Comparison of ENCODE assay signal across 8 cellular contexts in genomic region chr12:98645572-98646067, GRCh38. TPM values are rescaled to one million over a fixed set of nuclear protein-coding genes. Genes with fewer than 3 reads are reported as not detected.
A peak's percentile ranks its signal among the peaks of the same experiment; 100 is the strongest.
DNase-seq lines count a peak whose midpoint lies in the region; ATAC-seq, FAIRE-seq and TF ChIP-seq lines count a peak whose summit lies in the region.

No MANE protein-coding gene starts in this region.

- intact Hi-C loops in IMR-90 (cut with micrococcal nuclease) = loop anchor here (1.0 to 10.0 kb wide), 3 partner anchors 52 to 229 kb away; partner anchors contain the start of genes SLC25A3 and TMPO
- intact Hi-C loops in activated CD4-positive, alpha-beta memory T cell treated with anti-CD3 and anti-CD28 coated beads for 36 hours (cut with micrococcal nuclease) = loop anchor here (1.0 to 10.0 kb wide), 5 partner anchors 11 to 1619 kb away; partner anchors contain the start of genes DEPDC4 and SCYL2

- peak overlapping the region; percentile 70 to 91 (median 85) for H3K4me2 ChIP-seq in BLaER1 treated with 17β-estradiol and CSF1 and Interleukin-3, amounts not matched to agents 10 nM and 100 nM
- H3K4me2 ChIP-seq in IMR-90 (ENCODE audit: low read depth, low read length) = peak overlapping the region; percentile 88

- DNase-seq in GM19239 (ENCODE audit: insufficient read length, low spot score) (no peak), IMR-90 (no peak), fibroblast of pulmonary artery (ENCODE audit: low read depth) (peak; percentile 11), GM19240 (ENCODE audit: insufficient read length, low spot score) (no peak)
- no peak for DNase-seq in activated CD4-positive, alpha-beta memory T cell treated with anti-CD3 and anti-CD28 coated beads for 36 hours

- H3K14ac ChIP-seq in IMR-90 (replicated peaks; ENCODE audit: low read depth, low read length) = peak overlapping the region; percentile 67

- H3K4me3 Mint-ChIP-seq in activated CD4-positive, alpha-beta memory T cell treated with anti-CD3 and anti-CD28 coated beads for 36 hours = peak overlapping the region; percentile 96
- peak overlapping the region; percentile 92 to 99 (median 98) for H3K4me3 Mint-ChIP-seq in nephron

- peak overlapping the region; percentile 98 for H2AK9ac ChIP-seq in IMR-90 (replicated peaks; ENCODE audit: low read depth, low read length, poor library complexity)

- peaks cover 0 to 45% (median 12%) of the 10 kb centered on the region in 11 experiments; a peak in 12 of 22 replicates for H4K20me1 ChIP-seq in BLaER1 treated with 17β-estradiol and CSF1 and Interleukin-3, amounts not matched to agents 10 nM and 100 nM
- H4K20me1 ChIP-seq in IMR-90 (ENCODE audit: insufficient read depth, low read length) = 0 out of 2 replicates have a peak, but pooled peaks cover 3% of the 10 kb centered on the region

- no peaks in the 10 kb centered on the region for H3K9me3 Mint-ChIP-seq in activated CD4-positive, alpha-beta memory T cell treated with anti-CD3 and anti-CD28 coated beads for 36 hours
- H3K9me3 Mint-ChIP-seq in nephron = no peaks in the 10 kb centered on the region

- H2BK120ac ChIP-seq in IMR-90 (ENCODE audit: low read depth, low read length) = no peak overlapping the region

- in situ Hi-C loops in IMR-90 (cut with MboI; ENCODE audit: low sequenced_read_pairs) = no loop called here

- H3K9ac ChIP-seq in BLaER1 treated with 17β-estradiol and CSF1 and Interleukin-3, amounts not matched to agents 10 nM and 100 nM = peak overlapping the region; percentile 91 to 98 (median 93)
- peak overlapping the region; percentile 73 for H3K9ac ChIP-seq in IMR-90 (ENCODE audit: low read depth, low read length)

- peaks cover 0 to 4% (median 0%) of the 10 kb centered on the region in 11 experiments; a peak in 1 of 22 replicates for H3K9me3 ChIP-seq in BLaER1 treated with 17β-estradiol and CSF1 and Interleukin-3, amounts not matched to agents 10 nM and 100 nM (replicated peaks in 1 of 11)
- no peaks in the 10 kb centered on the region for H3K9me3 ChIP-seq in IMR-90 (ENCODE audit: control insufficient read depth, insufficient read depth, low read length)

- peaks cover 16% of the 10 kb centered on the region for H3K36me3 Mint-ChIP-seq in activated CD4-positive, alpha-beta memory T cell treated with anti-CD3 and anti-CD28 coated beads for 36 hours
- H3K36me3 Mint-ChIP-seq in nephron (ENCODE audit: low read depth) = peaks cover 21% of the 10 kb centered on the region

- H3K4me1 Mint-ChIP-seq in activated CD4-positive, alpha-beta memory T cell treated with anti-CD3 and anti-CD28 coated beads for 36 hours (ENCODE audit: low read depth) = peaks cover 27% of the 10 kb centered on the region
- H3K4me1 Mint-ChIP-seq in nephron = peaks cover 22% of the 10 kb centered on the region

- no peak overlapping the region for H4K5ac ChIP-seq in IMR-90 (ENCODE audit: low read depth, low read length)

- H3K27ac ChIP-seq in BLaER1 treated with 17β-estradiol and CSF1 and Interleukin-3, amounts not matched to agents 10 nM and 100 nM = peak overlapping the region; percentile 72 to 97 (median 92)
- H3K27ac ChIP-seq in IMR-90 (ENCODE audit: insufficient read depth, low read length) = peak overlapping the region; percentile 68

- H3K56ac ChIP-seq in IMR-90 (ENCODE audit: extremely low read depth, insufficient read depth, low read length) = peak overlapping the region; percentile 58; the same call in 1 of the 2 replicates

- H3K27me3 Mint-ChIP-seq in activated CD4-positive, alpha-beta memory T cell treated with anti-CD3 and anti-CD28 coated beads for 36 hours = no peaks in the 10 kb centered on the region
- no peaks in the 10 kb centered on the region for H3K27me3 Mint-ChIP-seq in nephron (ENCODE audit: low read depth)

- no peak for TF ChIP-seq RAD21 in IMR-90 (IDR thresholded peaks at IDR 0.05; ENCODE audit: low read length)

- CTCF ChIA-PET in IMR-90 (lab: Yijun Ruan, JAX) = interaction anchor here (0.7 to 1.2 kb wide), 3 partner anchors 12 to 363 kb away, joined by 3 to 4 read pairs (median 3); no protein-coding TSS in a partner anchor
- CTCF ChIA-PET in activated CD4-positive, alpha-beta memory T cell treated with anti-CD3 and anti-CD28 coated beads for 36 hours (lab: Charles Lee) = interaction anchor here (1.2 kb wide), 1 partner anchor 79 kb away, joined by 5 read pairs; no protein-coding TSS in a partner anchor

- FAIRE-seq in GM19239 (lab: Jason Lieb, UNC) = peak; percentile 33

- H2AFZ ChIP-seq in IMR-90 (replicated peaks; ENCODE audit: low read length, poor library complexity) = peak overlapping the region; percentile 95

- H3K9me1 ChIP-seq in IMR-90 (ENCODE audit: insufficient read depth, low read length) = no peaks in the 10 kb centered on the region

- no TSS peak for BruUV-seq in IMR-90 (replicated peaks; lab: Mats Ljungman, UMichigan)

- peak overlapping the region; percentile 58 for H2BK5ac ChIP-seq in IMR-90 (ENCODE audit: low read depth, low read length, poor library complexity, severe bottlenecking)

- H3K4ac ChIP-seq in IMR-90 (ENCODE audit: low read depth, low read length) = peak overlapping the region; percentile 82

- no peak overlapping the region; the same call in 1 of the 2 replicates for H4K91ac ChIP-seq in IMR-90 (ENCODE audit: insufficient read depth, low read depth, low read length)

- no peak overlapping the region for H2AK5ac ChIP-seq in IMR-90 (ENCODE audit: low read depth, low read length)

- peaks cover 24 to 41% (median 32%) of the 10 kb centered on the region in 11 experiments for H3K36me3 ChIP-seq in BLaER1 treated with 17β-estradiol and CSF1 and Interleukin-3, amounts not matched to agents 10 nM and 100 nM
- H3K36me3 ChIP-seq in IMR-90 (ENCODE audit: control insufficient read depth, insufficient read depth, low read length) = peaks cover 6% of the 10 kb centered on the region

- H3K23ac ChIP-seq in IMR-90 (ENCODE audit: low read depth, low read length) = peak overlapping the region; percentile 65

- peaks cover 0 to 7% of the 10 kb centered on the region in 2 experiments; a peak in 2 of 4 replicates for H3K79me1 ChIP-seq in IMR-90 (ENCODE audit: low read depth in 1 of 2, low read length in 2 of 2)

- POLR2A ChIA-PET in IMR-90 (lab: Charles Lee; ENCODE audit: unreplicated experiment) = no interaction called here
- POLR2A ChIA-PET in activated CD4-positive, alpha-beta memory T cell treated with anti-CD3 and anti-CD28 coated beads for 36 hours (lab: Charles Lee) = interaction anchor here (0.9 to 1.3 kb wide), 3 partner anchors 42 to 52 kb away, joined by 3 to 5 read pairs (median 3); partner anchors contain the start of gene SLC25A3

- no peak; the same call in 1 of the 2 replicates for TF ChIP-seq POLR2A in IMR-90 (IDR thresholded peaks at IDR 0.05; ENCODE audit: low read depth, low read length)

- ATAC-seq in IMR-90 (ENCODE audit: low read depth) = peak; percentile 2
- no peak for ATAC-seq in HG03457 (IDR thresholded peaks at IDR 0.05; ENCODE audit: unreplicated experiment)

- H4K8ac ChIP-seq in IMR-90 (ENCODE audit: low read depth in 2 of 2, low read length in 2 of 2) = no peak overlapping the region; a peak in 2 of 4 replicates

- H2BK20ac ChIP-seq in IMR-90 (ENCODE audit: low read depth, low read length) = no peak overlapping the region

- dilution Hi-C loops in IMR-90 (cut with HindIII; ENCODE audit: low sequenced_read_pairs, unreplicated experiment) = no loop called here

- H3K27ac Mint-ChIP-seq in activated CD4-positive, alpha-beta memory T cell treated with anti-CD3 and anti-CD28 coated beads for 36 hours = peak overlapping the region; percentile 76
- H3K27ac Mint-ChIP-seq in nephron = peak overlapping the region; percentile 78 to 90 (median 90)

- peak overlapping the region; percentile 24; the same call in 1 of the 2 replicates for H3K18ac ChIP-seq in IMR-90 (ENCODE audit: low read depth, low read length)

- H3K27me3 ChIP-seq in BLaER1 treated with 17β-estradiol and CSF1 and Interleukin-3, amounts not matched to agents 10 nM and 100 nM = no peaks in the 10 kb centered on the region
- H3K27me3 ChIP-seq in IMR-90 (ENCODE audit: control insufficient read depth, insufficient read depth, low read length) = no peaks in the 10 kb centered on the region

- peaks cover 20 to 41% (median 36%) of the 10 kb centered on the region in 10 experiments for H3K4me1 ChIP-seq in BLaER1 treated with 17β-estradiol and CSF1 and Interleukin-3, amounts not matched to agents 10 nM and 100 nM
- no peaks in the 10 kb centered on the region; the same call in 1 of the 2 replicates for H3K4me1 ChIP-seq in IMR-90 (ENCODE audit: control insufficient read depth, insufficient read depth, low read length)

- H3K4me3 ChIP-seq in BLaER1 treated with 17β-estradiol and CSF1 and Interleukin-3, amounts not matched to agents 10 nM and 100 nM = peak overlapping the region; percentile 93 to 100 (median 98)
- H3K4me3 ChIP-seq in IMR-90 (ENCODE audit: insufficient read depth, low read depth, low read length) (peak overlapping the region; percentile 67), fibroblast of pulmonary artery (replicated peaks; ENCODE audit: low read depth, low read length) (peak overlapping the region; percentile 69)

- no peak overlapping the region for H2BK15ac ChIP-seq in IMR-90 (ENCODE audit: low read depth, low read length)

- TF ChIP-seq CTCF in IMR-90 (conservative IDR thresholded peaks at IDR 0.05; ENCODE audit: low read depth, low read length) = no peak
- TF ChIP-seq CTCF in fibroblast of pulmonary artery (IDR thresholded peaks at IDR 0.05; ENCODE audit: low read length, missing control alignments) = no peak
- no peak for TF ChIP-seq CTCF in nephron (IDR thresholded peaks at IDR 0.05; ENCODE audit: unreplicated experiment in 3 of 3)

- WGBS in IMR-90 (ENCODE audit: extremely low coverage in 2 of 2, insufficient read length in 1 of 2), 2 experiments = 2% methylated on average over 8 of the region's 24 CpGs; no CpG with 5 or more reads in 1 of the 2 experiments

RNA-seq across cellular contexts. Expression of gene APAF1, which starts 0.5 kb away (rescaled TPM):
- total RNA-seq in IMR-90 (2012; rRNA removed) = 32.8 and 42.2 TPM in 2 replicates
- 8.3 and 10.9 TPM in 2 replicates for polyA plus RNA-seq in IMR-90 (2012; rRNA removed)
- 3.7 and 4.3 TPM in 2 replicates for polyA plus RNA-seq in IMR-90 (2012; cell fraction: cytosol; rRNA removed)
- 7.7 and 14.3 TPM in 2 replicates for polyA plus RNA-seq in IMR-90 (2012; cell fraction: nucleus; rRNA removed; ENCODE audit: low replicate concordance)
- 10 to 100 TPM; 19.6 to 20.8 TPM for total RNA-seq in activated CD4-positive, alpha-beta memory T cell treated with anti-CD3 and anti-CD28 coated beads for 36 hours

RNA-seq across cellular contexts. Expression of gene IKBIP, which starts 1.0 kb away (rescaled TPM):
- 37.1 and 88.3 TPM in 2 replicates for total RNA-seq in IMR-90 (2012; rRNA removed)
- 48.7 and 52.7 TPM in 2 replicates for polyA plus RNA-seq in IMR-90 (2012; rRNA removed)
- 16.6 and 18.3 TPM in 2 replicates for polyA plus RNA-seq in IMR-90 (2012; cell fraction: cytosol; rRNA removed)
- polyA plus RNA-seq in IMR-90 (2012; cell fraction: nucleus; rRNA removed; ENCODE audit: low replicate concordance) = 4.6 and 10.0 TPM in 2 replicates
- 10 to 100 TPM; 24.9 to 26.2 TPM for total RNA-seq in activated CD4-positive, alpha-beta memory T cell treated with anti-CD3 and anti-CD28 coated beads for 36 hours

RNA-seq across cellular contexts. Expression of gene SLC25A3, which starts 52.1 kb away (rescaled TPM):
- 861 and 1,218 TPM in 2 replicates for total RNA-seq in IMR-90 (2012; rRNA removed)
- polyA plus RNA-seq in IMR-90 (2012; rRNA removed) = 601 and 657 TPM in 2 replicates
- polyA plus RNA-seq in IMR-90 (2012; cell fraction: cytosol; rRNA removed) = 577 and 1,347 TPM in 2 replicates
- polyA plus RNA-seq in IMR-90 (2012; cell fraction: nucleus; rRNA removed; ENCODE audit: low replicate concordance) = 661 and 776 TPM in 2 replicates
- 100 to 1,000 TPM; 584 to 620 TPM for total RNA-seq in activated CD4-positive, alpha-beta memory T cell treated with anti-CD3 and anti-CD28 coated beads for 36 hours
